15 cellular contexts compared by ENCODE assay signal in the genomic region with DNA sequence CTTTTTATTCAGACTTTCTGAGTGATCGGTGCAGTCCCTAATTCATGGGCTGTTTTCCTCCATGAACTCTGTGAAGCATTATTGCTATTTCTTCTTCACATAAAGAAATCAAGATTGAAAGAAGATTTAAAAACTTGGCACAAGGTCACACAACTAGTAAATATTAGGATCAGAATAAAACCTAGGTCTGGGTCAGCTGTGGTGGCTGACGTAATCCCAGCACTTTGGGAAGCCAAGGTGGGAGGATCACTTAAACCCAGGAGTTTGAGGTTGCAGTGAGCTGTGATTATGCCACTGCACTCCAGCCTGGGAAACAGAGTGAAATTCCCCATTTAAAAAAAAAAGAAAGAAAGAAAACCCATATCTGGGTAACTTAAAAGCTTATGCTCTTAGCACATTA. TPM values are rescaled to one million over a fixed set of nuclear protein-coding genes. Genes with fewer than 3 reads are reported as not detected.
A peak's percentile ranks its signal among the peaks of the same experiment; 100 is the strongest.
DNase-seq lines count a peak whose midpoint lies in the region; ATAC-seq and TF ChIP-seq lines count a peak whose summit lies in the region.
"Had no signal": no experiment of that assay in that cellular context is flagged by ENCODE, and none has a peak within 500 bp of the region (broad histone marks: within the 10 kb centered on the region; RNA-seq: fewer than 3 reads in every experiment).

No MANE protein-coding gene starts in this region.

- H3K27me3 ChIP-seq in breast epithelium: peaks cover 0 to 11% of the 10 kb centered on the region in 2 donors
- H3K27me3 ChIP-seq in iPS-18a (ENCODE audit: control insufficient read depth, insufficient read depth, low read length): peaks cover 32% of the 10 kb centered on the region
- H3K27me3 ChIP-seq in smooth muscle cell (ENCODE audit: low read depth): peaks cover 6% of the 10 kb centered on the region

- no peak overlapping the region for H2AFZ ChIP-seq in smooth muscle cell (ENCODE audit: low read depth)

- BruUV-seq in MCF 10A (replicated peaks; lab: Mats Ljungman, UMichigan): no TSS peak

- no peaks in the 10 kb centered on the region for H3K9me3 Mint-ChIP-seq in MCF 10A (ENCODE audit: unreplicated experiment)
- H3K9me3 Mint-ChIP-seq in WTC11: no peaks in the 10 kb centered on the region

- H3K27ac ChIP-seq in breast epithelium: no peak overlapping the region
- no peak overlapping the region for H3K27ac ChIP-seq in iPS-18a (ENCODE audit: low read length)
- no peak overlapping the region for H3K27ac ChIP-seq in smooth muscle cell (ENCODE audit: low read depth)
- H3K27ac ChIP-seq: neutrophil had no signal

- peaks cover 7% of the 10 kb centered on the region for H3K36me3 ChIP-seq in breast epithelium
- H3K36me3 ChIP-seq in iPS-18a (ENCODE audit: control insufficient read depth, low read depth, low read length): peaks cover 36% of the 10 kb centered on the region
- H3K36me3 ChIP-seq in smooth muscle cell (ENCODE audit: low read depth): peaks cover 7% of the 10 kb centered on the region

- H3K36me3 Mint-ChIP-seq in MCF 10A (ENCODE audit: insufficient read depth, unreplicated experiment) (peaks cover 44% of the 10 kb centered on the region), WTC11 (peaks cover 41% of the 10 kb centered on the region)

- no peaks in the 10 kb centered on the region for H3K9me3 ChIP-seq in breast epithelium
- no peaks in the 10 kb centered on the region for H3K9me3 ChIP-seq in iPS-18a (ENCODE audit: control insufficient read depth, low read depth, low read length)
- H3K9me3 ChIP-seq in smooth muscle cell (replicated peaks; ENCODE audit: low read depth): no peaks in the 10 kb centered on the region
- H3K9me3 ChIP-seq: neutrophil had no signal

- no peaks in the 10 kb centered on the region for H3K27me3 Mint-ChIP-seq in MCF 10A (ENCODE audit: insufficient read depth, unreplicated experiment)
- H3K27me3 Mint-ChIP-seq in WTC11 (ENCODE audit: low read depth): peaks cover 33% of the 10 kb centered on the region

- H3K4me2 ChIP-seq in smooth muscle cell: peak overlapping the region; percentile 98

- CTCF ChIA-PET in MCF 10A (lab: Yijun Ruan, JAX): interaction anchor here (0.7 to 1.8 kb wide), 4 partner anchors 37 to 455 kb away, joined by 3 to 8 read pairs (median 3); no protein-coding TSS in a partner anchor
- CTCF ChIA-PET in WTC11 (lab: Charles Lee): interaction anchor here (2.5 kb wide), 1 partner anchor 129 kb away, joined by 10 read pairs; no protein-coding TSS in a partner anchor

- TF ChIP-seq POLR2A in breast epithelium (IDR thresholded peaks at IDR 0.05): no peak

- no peak overlapping the region for H3K4me3 ChIP-seq in breast epithelium
- peak overlapping the region; percentile 90 for H3K4me3 ChIP-seq in iPS-18a (ENCODE audit: low read length)
- peak overlapping the region; percentile 96 for H3K4me3 ChIP-seq in smooth muscle cell

- POLR2A ChIA-PET in MCF 10A (lab: Yijun Ruan, JAX): interaction anchor here (0.7 to 3.7 kb wide), 12 partner anchors 13 to 405 kb away, joined by 3 to 36 read pairs (median 3); partner anchors contain the start of genes ZKSCAN4, ZKSCAN8 and ZSCAN26
- POLR2A ChIA-PET in WTC11 (lab: Charles Lee): interaction anchor here (0.9 kb wide), 1 partner anchor 41 kb away, joined by 4 read pairs; the partner anchor contains the start of gene ZSCAN26

- TF ChIP-seq CTCF in MCF 10A (IDR thresholded peaks at IDR 0.05; ENCODE audit: unreplicated experiment) (no peak), breast epithelium (IDR thresholded peaks at IDR 0.05) (no peak), WTC11 (IDR thresholded peaks at IDR 0.05) (no peak), smooth muscle cell (IDR thresholded peaks at IDR 0.05; ENCODE audit: borderline replicate concordance, insufficient read depth, poor library complexity, severe bottlenecking) (no peak)

- ATAC-seq in WTC11 (no peak), GM18517 (IDR thresholded peaks at IDR 0.05; ENCODE audit: unreplicated experiment) (no peak)
- ATAC-seq: stimulated activated naive CD8-positive, alpha-beta T cell treated with anti-CD3 and anti-CD28 coated beads, Interleukin-15, Interleukin-2, amounts not matched to agents 100 U/mL and 50 U/mL, for 24 hours had no signal

- H3K79me2 ChIP-seq in smooth muscle cell (ENCODE audit: low read depth): peaks cover 10% of the 10 kb centered on the region

- H3K4me1 Mint-ChIP-seq in MCF 10A (ENCODE audit: insufficient read depth, unreplicated experiment) (peaks cover 22% of the 10 kb centered on the region), WTC11 (peaks cover 10% of the 10 kb centered on the region)

- 90% methylated on average over 2 of the region's 2 CpGs for WGBS in smooth muscle cell (ENCODE audit: low lambda C conversion rate)

- no peak for DNase-seq in MCF 10A (ENCODE audit: unreplicated experiment)
- DNase-seq in breast epithelium (ENCODE audit: low spot score in 2 of 2): no peak
- no peak for DNase-seq in WTC11 (ENCODE audit: low spot score)
- DNase-seq in smooth muscle cell (lab: John Stamatoyannopoulos, UW; ENCODE audit: unreplicated experiment): no peak
- DNase-seq in NOMO-1 (lab: John Stamatoyannopoulos, UW; ENCODE audit: unreplicated experiment in 2 of 2): no peak
- no peak for DNase-seq in GDM1 (lab: John Stamatoyannopoulos, UW)
- DNase-seq: cerebellar nuclear complex; H7; stimulated activated naive CD8-positive, alpha-beta T cell treated with anti-CD3 and anti-CD28 coated beads, Interleukin-15, Interleukin-2, amounts not matched to agents 100 U/mL and 50 U/mL, for 24 hours had no signal

- H4K20me1 ChIP-seq in smooth muscle cell (ENCODE audit: low read depth): no peaks in the 10 kb centered on the region

- intact Hi-C loops in MCF 10A (cut with micrococcal nuclease): no loop called here
- intact Hi-C loops in breast epithelium (cut with DNase I; ENCODE audit: low total_unique reads): no loop called here

- no peaks in the 10 kb centered on the region for H3F3A ChIP-seq in smooth muscle cell (ENCODE audit: low read depth)

- H3K9ac ChIP-seq in iPS-18a (ENCODE audit: low read length) (peak overlapping the region; percentile 71), smooth muscle cell (ENCODE audit: low read depth) (no peak overlapping the region)

- H3K4me3 Mint-ChIP-seq in MCF 10A (ENCODE audit: unreplicated experiment) (peak overlapping the region; percentile 94), WTC11 (peak overlapping the region; percentile 94)

- H3K4me1 ChIP-seq in breast epithelium (no peaks in the 10 kb centered on the region), iPS-18a (ENCODE audit: control insufficient read depth, low read depth, low read length) (peaks cover 5% of the 10 kb centered on the region), smooth muscle cell (ENCODE audit: low read depth) (peaks cover 14% of the 10 kb centered on the region)

- H3K27ac Mint-ChIP-seq in MCF 10A (ENCODE audit: low read depth, unreplicated experiment): no peak overlapping the region
- H3K27ac Mint-ChIP-seq in WTC11: no peak overlapping the region
- H3K27ac Mint-ChIP-seq: activated naive CD8-positive, alpha-beta T cell had no signal

TF ChIP-seq in WTC11, 78 proteins besides CTCF, POLR2A, EP300 and RAD21 (continues in another document):
- no peak for TF ChIP-seq TEAD4 (CRISPR knock-in tag; IDR thresholded peaks at IDR 0.05)
- TF ChIP-seq TCF7 (CRISPR knock-in tag; IDR thresholded peaks at IDR 0.05; ENCODE audit: low read depth): no peak
- TF ChIP-seq, protein P1, sequence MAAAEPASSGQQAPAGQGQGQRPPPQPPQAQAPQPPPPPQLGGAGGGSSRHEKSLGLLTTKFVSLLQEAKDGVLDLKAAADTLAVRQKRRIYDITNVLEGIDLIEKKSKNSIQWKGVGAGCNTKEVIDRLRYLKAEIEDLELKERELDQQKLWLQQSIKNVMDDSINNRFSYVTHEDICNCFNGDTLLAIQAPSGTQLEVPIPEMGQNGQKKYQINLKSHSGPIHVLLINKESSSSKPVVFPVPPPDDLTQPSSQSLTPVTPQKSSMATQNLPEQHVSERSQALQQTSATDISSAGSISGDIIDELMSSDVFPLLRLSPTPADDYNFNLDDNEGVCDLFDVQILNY (CRISPR knock-in tag; IDR thresholded peaks at IDR 0.05): no peak
- no peak for TF ChIP-seq SOX15 (CRISPR knock-in tag; IDR thresholded peaks at IDR 0.05)

RNA-seq across cellular contexts. Expression of gene ZSCAN9, which starts 1.4 kb away (rescaled TPM):
- 13.7 and 15.6 TPM in 2 replicates for total RNA-seq in MCF 10A (2022)
- total RNA-seq in breast epithelium: 10 to 100 TPM in 2 of 3 donors, 1 to 10 TPM in 1; 9.0 to 19.3 (median 19.3) TPM
- total RNA-seq in WTC11 (2021): 13.0 to 15.1 TPM (median 14.5 TPM) in 3 replicates
- total RNA-seq in smooth muscle cell: 18.3 and 18.4 TPM in 2 replicates
- polyA plus RNA-seq in smooth muscle cell: 7.3 and 12.4 TPM in 2 replicates

RNA-seq across cellular contexts. Expression of gene ZKSCAN4, which starts 25.6 kb away (rescaled TPM):
- total RNA-seq in MCF 10A (2022) (3.3 and 4.8 TPM in 2 replicates), breast epithelium (1 to 10 TPM; 2.4 to 7.2 (median 5.9) TPM), WTC11 (2021) (6.4 to 7.3 TPM (median 7.0 TPM) in 3 replicates), smooth muscle cell (4.5 and 5.1 TPM in 2 replicates)
- 5.2 TPM in 2 replicates for polyA plus RNA-seq in smooth muscle cell

RNA-seq across cellular contexts. Expression of gene NKAPL, which starts 32.6 kb away (rescaled TPM):
- total RNA-seq in MCF 10A (2022) (not detected in 2 replicates), breast epithelium (1 to 10 TPM; 1.6 to 2.9 (median 2.3) TPM), WTC11 (2021) (0.26 to 0.46 TPM (median 0.41 TPM) in 3 replicates), smooth muscle cell (not detected in 2 replicates)
- 0.18 and 0.28 TPM in 2 replicates for polyA plus RNA-seq in smooth muscle cell
- total RNA-seq: A172, H7, M059J had no signal

RNA-seq across cellular contexts. Expression of gene ZSCAN26, which starts 40.5 kb away (rescaled TPM):
- total RNA-seq in MCF 10A (2022) (11.3 and 13.1 TPM in 2 replicates), breast epithelium (10 to 100 TPM; 13.8 to 31.1 (median 25.8) TPM), WTC11 (2021) (5.2 to 7.5 TPM (median 6.6 TPM) in 3 replicates), smooth muscle cell (16.1 and 22.4 TPM in 2 replicates)
- polyA plus RNA-seq in smooth muscle cell: 7.0 and 10.7 TPM in 2 replicates

RNA-seq across cellular contexts. Expression of gene PGBD1, which starts 54.9 kb away (rescaled TPM):
- total RNA-seq in MCF 10A (2022) (2.5 and 2.9 TPM in 2 replicates), breast epithelium (1 to 10 TPM; 4.2 to 5.9 (median 4.6) TPM), WTC11 (2021) (6.8 to 7.5 TPM (median 6.9 TPM) in 3 replicates), smooth muscle cell (9.2 and 15.1 TPM in 2 replicates)
- polyA plus RNA-seq in smooth muscle cell: 8.1 and 9.7 TPM in 2 replicates

Comparison
In these comparisons a context has a peak if more than half of its experiments do, and no peak if none do; other contexts are left out.
1. H3K4me3 ChIP-seq: peak in iPS-18a (single experiment) and smooth muscle cell (single experiment); none in breast epithelium (0 of 3).